Comparison of ENCODE assay signal across 13 cellular contexts in the genomic region with DNA sequence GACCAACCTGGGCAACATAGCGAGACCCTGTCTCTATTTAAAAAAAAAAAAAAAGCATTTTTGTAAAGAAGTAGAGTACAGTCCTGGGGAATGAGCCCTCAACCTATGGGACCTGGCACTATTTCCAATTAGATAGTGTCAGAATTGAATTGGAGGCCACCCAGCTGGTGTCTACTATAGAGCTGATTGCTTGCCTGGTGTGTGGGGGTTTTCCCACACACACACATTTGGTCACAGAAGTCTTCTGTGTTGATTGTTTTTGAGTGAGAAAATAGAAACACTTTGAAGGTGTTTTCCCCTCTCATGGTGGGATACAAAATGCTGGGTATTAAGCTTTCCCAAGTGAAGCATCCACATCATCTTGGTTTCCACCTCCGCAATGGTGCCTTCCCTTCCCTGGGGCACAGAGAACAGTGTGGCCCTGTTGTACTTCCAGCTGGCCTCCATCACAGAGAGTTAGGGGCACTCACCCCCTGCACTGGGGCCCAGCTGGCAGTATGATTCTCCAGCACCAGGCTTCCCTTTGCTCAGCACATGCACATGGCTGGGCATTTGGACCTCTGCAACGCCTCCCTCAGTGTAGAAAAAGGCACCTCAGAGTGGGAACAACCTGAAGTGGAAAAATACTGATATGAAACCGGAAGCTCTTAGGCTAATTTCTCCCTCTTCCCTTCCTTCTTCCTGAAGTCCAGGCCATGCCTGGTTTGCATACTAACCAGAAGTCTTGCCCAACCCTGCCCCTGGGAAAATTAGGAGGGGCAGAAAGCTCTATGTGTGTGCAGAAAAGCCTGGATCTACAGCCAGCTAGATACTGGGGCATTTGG. TPM values are rescaled to one million over a fixed set of nuclear protein-coding genes. Genes with fewer than 3 reads are reported as not detected.
DNase-seq lines count a peak whose midpoint lies in the region; ATAC-seq, FAIRE-seq and TF ChIP-seq lines count a peak whose summit lies in the region.
"Had no signal": no experiment of that assay in that cellular context is flagged by ENCODE, and none has a peak within 500 bp of the region (broad histone marks: within the 10 kb centered on the region; RNA-seq: fewer than 3 reads in every experiment).

No MANE protein-coding gene starts in this region.

- 74% methylated on average over 4 of the region's 4 CpGs for WGBS in A549 (ENCODE audit: missing lambda C conversion rate)
- 80% methylated on average over 1 of the region's 4 CpGs; no CpG with 5 or more reads in 1 of the 2 experiments for WGBS in IMR-90 (ENCODE audit: extremely low coverage in 2 of 2, insufficient read length in 1 of 2), 2 experiments
- 64% methylated on average over 4 of the region's 4 CpGs for WGBS in K562 (ENCODE audit: insufficient coverage, low coverage, missing lambda C conversion rate)
- WGBS in lung, 2 donors = 63 to 75% methylated on average over 4 of the region's 4 CpGs
- 61 to 62% methylated on average over 4 of the region's 4 CpGs for WGBS in aorta, 2 donors

- H3K27me3 ChIP-seq in IMR-90 (ENCODE audit: control insufficient read depth, insufficient read depth, low read length) = no peaks in the 10 kb centered on the region
- H3K27me3 ChIP-seq in K562 (ENCODE audit: control insufficient read depth in 2 of 2, insufficient read depth in 2 of 2, low read length in 2 of 2) = no peaks in the 10 kb centered on the region
- H3K27me3 ChIP-seq in lung (ENCODE audit: control insufficient read depth, insufficient read depth) = no peaks in the 10 kb centered on the region
- H3K27me3 ChIP-seq in aorta (ENCODE audit: control insufficient read depth in 1 of 2, insufficient read depth in 2 of 2, low read length in 1 of 2) = no peaks in the 10 kb centered on the region
- H3K27me3 ChIP-seq: esophagus squamous epithelium had no signal

- intact Hi-C loops in IMR-90 (cut with micrococcal nuclease) (no loop called here), K562 (cut with micrococcal nuclease) (no loop called here), aorta (cut with DNase I) (no loop called here)

- no peak overlapping the region for H3K4me3 ChIP-seq in A549
- no peak overlapping the region for H3K4me3 ChIP-seq in IMR-90 (ENCODE audit: insufficient read depth, low read depth, low read length)
- no peak overlapping the region for H3K4me3 ChIP-seq in K562
- H3K4me3 ChIP-seq in lung = no peak overlapping the region
- H3K4me3 ChIP-seq in aorta (ENCODE audit: low read length in 2 of 2) = no peak overlapping the region
- H3K4me3 ChIP-seq: esophagus squamous epithelium had no signal

- H3K79me2 ChIP-seq in K562 (ENCODE audit: control insufficient read depth, insufficient read depth, low read length) = no peaks in the 10 kb centered on the region

- no peak overlapping the region for H2AFZ ChIP-seq in IMR-90 (replicated peaks; ENCODE audit: low read length, poor library complexity)
- no peak overlapping the region for H2AFZ ChIP-seq in K562 (ENCODE audit: low read depth, low read length)

- H3K14ac ChIP-seq in IMR-90 (replicated peaks; ENCODE audit: low read depth, low read length) = no peak overlapping the region

- H3K4me1 ChIP-seq in A549 = no peaks in the 10 kb centered on the region
- peaks cover 3% of the 10 kb centered on the region; the same call in 1 of the 2 replicates for H3K4me1 ChIP-seq in IMR-90 (ENCODE audit: control insufficient read depth, insufficient read depth, low read length)
- H3K4me1 ChIP-seq in K562 (replicated peaks in 1 of 2; ENCODE audit: control insufficient read depth in 2 of 2, insufficient read depth in 2 of 2, low read length in 2 of 2) = peaks cover 0 to 3% of the 10 kb centered on the region in 2 experiments; a peak in 2 of 5 replicates
- H3K4me1 ChIP-seq in lung (ENCODE audit: control insufficient read depth in 2 of 2, insufficient read depth in 2 of 2, low read length in 2 of 2) = peaks cover 0 to 2% of the 10 kb centered on the region in 2 donors
- no peaks in the 10 kb centered on the region for H3K4me1 ChIP-seq in aorta (ENCODE audit: control insufficient read depth in 1 of 2, insufficient read depth in 2 of 2, low read length in 2 of 2)

- H2BK120ac ChIP-seq in IMR-90 (ENCODE audit: low read depth, low read length) = no peak overlapping the region

- H4K20me1 ChIP-seq in IMR-90 (ENCODE audit: insufficient read depth, low read length) (no peaks in the 10 kb centered on the region; the same call in 1 of the 2 replicates), K562 (replicated peaks; ENCODE audit: control insufficient read depth, insufficient read depth, low read length) (no peaks in the 10 kb centered on the region)

- no peak overlapping the region for H2BK20ac ChIP-seq in IMR-90 (ENCODE audit: low read depth, low read length)

- H3K4me2 ChIP-seq in A549 (no peak overlapping the region), IMR-90 (ENCODE audit: low read depth, low read length) (no peak overlapping the region), K562 (ENCODE audit: insufficient read depth, low read length) (no peak overlapping the region)

- TF ChIP-seq EP300 in A549 (IDR thresholded peaks at IDR 0.05) (no peak), K562 (IDR thresholded peaks at IDR 0.05; ENCODE audit: low read length) (no peak)

- dilution Hi-C loops in IMR-90 (cut with HindIII; ENCODE audit: low sequenced_read_pairs, unreplicated experiment) = no loop called here

- no peak overlapping the region for H3K4ac ChIP-seq in IMR-90 (ENCODE audit: low read depth, low read length)

- no peak for TF ChIP-seq RAD21 in A549 (conservative IDR thresholded peaks at IDR 0.05 in 1 of 2, IDR thresholded peaks at IDR 0.05 in 1 of 2)
- no peak for TF ChIP-seq RAD21 in IMR-90 (IDR thresholded peaks at IDR 0.05; ENCODE audit: low read length)
- TF ChIP-seq RAD21 in K562 (CRISPR knock-in tag; conservative IDR thresholded peaks at IDR 0.05 in 1 of 2, IDR thresholded peaks at IDR 0.05 in 1 of 2) = no peak

- POLR2A ChIA-PET in A549 (lab: Yijun Ruan, JAX) (interaction anchor here (0.9 kb wide), 1 partner anchor 14 kb away, joined by 4 read pairs; no protein-coding TSS in a partner anchor), IMR-90 (lab: Charles Lee; ENCODE audit: unreplicated experiment) (no interaction called here), K562 (lab: Yijun Ruan, JAX) (interaction anchor here (1.0 to 1.3 kb wide), 2 partner anchors 10 to 16 kb away, joined by 5 to 6 read pairs; no protein-coding TSS in a partner anchor)

- no peak for TF ChIP-seq CTCF in A549 (IDR thresholded peaks at IDR 0.05)
- TF ChIP-seq CTCF in IMR-90 (conservative IDR thresholded peaks at IDR 0.05; ENCODE audit: low read depth, low read length) = no peak
- no peak for TF ChIP-seq CTCF in K562 (IDR thresholded peaks at IDR 0.05 in 2 of 3, conservative IDR thresholded peaks at IDR 0.05 in 1 of 3; ENCODE audit: insufficient read depth in 2 of 3, low read depth in 1 of 3, low read length in 3 of 3)
- TF ChIP-seq CTCF in lung (IDR thresholded peaks at IDR 0.05; ENCODE audit: control extremely low read depth, extremely low read depth) = no peak

- H3K27ac ChIP-seq in A549 = no peak overlapping the region
- H3K27ac ChIP-seq in IMR-90 (ENCODE audit: insufficient read depth, low read length) = no peak overlapping the region
- no peak overlapping the region for H3K27ac ChIP-seq in K562 (ENCODE audit: extremely low read depth, low read depth, low read length)
- H3K27ac ChIP-seq in lung (ENCODE audit: low read depth in 1 of 2, low read length in 1 of 2) = peak overlapping the region in 1 of 2 donors; percentile 73
- H3K27ac ChIP-seq in aorta (ENCODE audit: low read depth in 1 of 2, low read length in 2 of 2) = no peak overlapping the region

- in situ Hi-C loops in IMR-90 (cut with MboI; ENCODE audit: low sequenced_read_pairs) = no loop called here
- in situ Hi-C loops in K562 (cut with MboI) = loop anchor here (25.0 kb wide), 1 partner anchor 202 kb away; no protein-coding TSS in a partner anchor

- TF ChIP-seq POLR2A in A549 (IDR thresholded peaks at IDR 0.05; ENCODE audit: low read length) (no peak), IMR-90 (IDR thresholded peaks at IDR 0.05; ENCODE audit: low read depth, low read length) (no peak), K562 (conservative IDR thresholded peaks at IDR 0.05) (no peak)

- no peak overlapping the region for H3K23ac ChIP-seq in IMR-90 (ENCODE audit: low read depth, low read length)

- H2BK15ac ChIP-seq in IMR-90 (ENCODE audit: low read depth, low read length) = no peak overlapping the region

- H3K18ac ChIP-seq in IMR-90 (ENCODE audit: low read depth, low read length) = no peak overlapping the region

- no peak overlapping the region for H3K56ac ChIP-seq in IMR-90 (ENCODE audit: extremely low read depth, insufficient read depth, low read length)

- no peak overlapping the region for H2AK9ac ChIP-seq in IMR-90 (replicated peaks; ENCODE audit: low read depth, low read length, poor library complexity)

- ATAC-seq in A549 (peak; percentile 23 to 30; a peak in 4 of 6 replicates), IMR-90 (ENCODE audit: low read depth) (peak; percentile 82), K562 (no peak; the same call in 2 of the 3 replicates), lung (ENCODE audit: insufficient read depth, low FRiP score) (peak; percentile 68), GM19452 (IDR thresholded peaks at IDR 0.05; ENCODE audit: unreplicated experiment) (no peak), aorta (ENCODE audit: low FRiP score) (no peak), GM21786 (IDR thresholded peaks at IDR 0.05; ENCODE audit: unreplicated experiment) (no peak)

- no peak overlapping the region for H4K8ac ChIP-seq in IMR-90 (ENCODE audit: low read depth in 2 of 2, low read length in 2 of 2)

- no peak overlapping the region for H2BK5ac ChIP-seq in IMR-90 (ENCODE audit: low read depth, low read length, poor library complexity, severe bottlenecking)

- no peak overlapping the region for H2AK5ac ChIP-seq in IMR-90 (ENCODE audit: low read depth, low read length)

- H3K9me1 ChIP-seq in IMR-90 (ENCODE audit: insufficient read depth, low read length) (no peaks in the 10 kb centered on the region), K562 (ENCODE audit: control insufficient read depth, insufficient read depth, low read length) (no peaks in the 10 kb centered on the region)

- H3K79me1 ChIP-seq in IMR-90 (ENCODE audit: low read depth in 1 of 2, low read length in 2 of 2) = no peaks in the 10 kb centered on the region

- H3K9ac ChIP-seq in IMR-90 (ENCODE audit: low read depth, low read length) (no peak overlapping the region), K562 (ENCODE audit: insufficient read depth in 1 of 2, low read depth in 2 of 2, low read length in 2 of 2) (no peak overlapping the region)

- CTCF ChIA-PET in A549 (lab: Yijun Ruan, JAX) (interaction anchor here (0.5 to 12.6 kb wide), 17 partner anchors 10 to 1373 kb away, joined by 3 to 133 read pairs (median 5); a partner anchor contains a TSS), IMR-90 (lab: Yijun Ruan, JAX) (interaction anchor here (0.7 to 1.7 kb wide), 5 partner anchors 9 to 101 kb away, joined by 3 to 8 read pairs (median 4); no protein-coding TSS in a partner anchor), K562 (lab: Yijun Ruan, JAX; ENCODE audit: low intra/inter-chr PET ratio) (interaction anchor here (1.4 kb wide), 1 partner anchor 94 kb away, joined by 3 read pairs; no protein-coding TSS in a partner anchor)

- H3K36me3 ChIP-seq in IMR-90 (ENCODE audit: control insufficient read depth, insufficient read depth, low read length) = peaks cover 33% of the 10 kb centered on the region
- peaks cover 24% of the 10 kb centered on the region; the same call in 2 of the 3 replicates for H3K36me3 ChIP-seq in K562 (ENCODE audit: control insufficient read depth, insufficient read depth, low read length)
- peaks cover 16 to 25% of the 10 kb centered on the region in 2 donors for H3K36me3 ChIP-seq in lung (ENCODE audit: control insufficient read depth in 2 of 2, insufficient read depth in 2 of 2, low read length in 2 of 2)
- H3K36me3 ChIP-seq in aorta (ENCODE audit: control insufficient read depth in 1 of 2, insufficient read depth in 2 of 2, low read length in 1 of 2) = peaks cover 0 to 8% of the 10 kb centered on the region in 2 donors

- no peak overlapping the region for H4K91ac ChIP-seq in IMR-90 (ENCODE audit: insufficient read depth, low read depth, low read length)

- H4K5ac ChIP-seq in IMR-90 (ENCODE audit: low read depth, low read length) = peak overlapping the region; percentile 13; the same call in 1 of the 2 replicates

- H3K9me3 ChIP-seq in A549 (no peaks in the 10 kb centered on the region), IMR-90 (ENCODE audit: control insufficient read depth, insufficient read depth, low read length) (no peaks in the 10 kb centered on the region), K562 (replicated peaks; ENCODE audit: control insufficient read depth, insufficient read depth, low read depth, low read length) (no peaks in the 10 kb centered on the region), lung (ENCODE audit: control insufficient read depth in 2 of 2, insufficient read depth in 1 of 2, low read length in 1 of 2) (no peaks in the 10 kb centered on the region), aorta (ENCODE audit: control insufficient read depth, low read length) (no peaks in the 10 kb centered on the region)
- H3K9me3 ChIP-seq: esophagus squamous epithelium had no signal

- DNase-seq in A549 (ENCODE audit: low read depth in 1 of 2, low spot score in 1 of 2) (no peak), IMR-90 (peak; percentile 40), K562 (ENCODE audit: extremely low read depth in 1 of 4, low spot score in 3 of 4) (no peak), lung (ENCODE audit: low spot score) (peak; percentile 67), aorta (no peak)
- DNase-seq in stimulated activated CD4-positive, alpha-beta T cell treated with anti-CD3 and anti-CD28 coated beads, Interleukin-4, amount 100 ng/mL, for 4 hours = no peak
- DNase-seq: activated CD8-positive, alpha-beta memory T cell treated with anti-CD3 and anti-CD28 coated beads, Interleukin-2, amount 50 U/mL, for 48 hours; C1 segment of cervical spinal cord; esophagus squamous epithelium; NCI-H187 treated with DMSO at 0.1 percent for 48 hours had no signal

- BruUV-seq in IMR-90 (replicated peaks; lab: Mats Ljungman, UMichigan) (no TSS peak), K562 (replicated peaks; lab: Mats Ljungman, UMichigan) (no TSS peak)

- FAIRE-seq in A549 (lab: Jason Lieb, UNC) (no peak), K562 (lab: Jason Lieb, UNC) (no peak)
- FAIRE-seq: HTR-8/SVneo had no signal

RNA-seq across cellular contexts. Expression of a gene that starts 10.7 kb away (rescaled TPM):
- 20.5 and 27.6 TPM in 2 replicates for polyA plus RNA-seq in A549 (2011; rRNA removed)
- polyA plus RNA-seq in A549 (2012; cell fraction: cytosol; rRNA removed) = 61.3 and 70.0 TPM in 2 replicates
- polyA plus RNA-seq in A549 (2012; cell fraction: nucleus; rRNA removed) = 218 and 281 TPM in 2 replicates
- polyA plus RNA-seq in A549 (2017; fragmentation: RNase III; extraction: RNeasy Plus Mini Kit Qiagen cat#74134 plus additional on column Dnase treatment) = 35.7 to 63.6 TPM (median 36.6 TPM) in 3 replicates
- 16.0 and 17.9 TPM in 2 replicates for polyA minus RNA-seq in A549 (2011; rRNA and poly(A)+ RNA removed)
- total RNA-seq in IMR-90 (2012; rRNA removed) = 16.1 TPM in 2 replicates
- polyA plus RNA-seq in IMR-90 (2012; rRNA removed) = 32.3 and 34.7 TPM in 2 replicates
- polyA plus RNA-seq in IMR-90 (2012; cell fraction: cytosol; rRNA removed) = 27.9 and 40.3 TPM in 2 replicates
- 81.8 and 143 TPM in 2 replicates for polyA plus RNA-seq in IMR-90 (2012; cell fraction: nucleus; rRNA removed; ENCODE audit: low replicate concordance)
- 20.7 and 56.0 TPM in 2 replicates for total RNA-seq in K562 (2011; cell fraction: chromatin; rRNA removed; ENCODE audit: low replicate concordance)
- 26.2 and 30.9 TPM in 2 replicates for total RNA-seq in K562 (2011; cell fraction: nucleolus; rRNA removed)
- total RNA-seq in K562 (2011; cell fraction: nucleoplasm; rRNA removed) = 16.3 and 26.1 TPM in 2 replicates
- total RNA-seq in K562 (2014; rRNA removed) = 14.7 and 19.3 TPM in 2 replicates
- total RNA-seq in K562 (2014; rRNA removed; fragmentation: Illumina TruSeq; extraction: Trizol) = 5.7 and 6.0 TPM in 2 replicates
- total RNA-seq in K562 (2015; rRNA removed; fragmentation: Illumina TruSeq; extraction: Trizol) = 4.2 and 5.3 TPM in 2 replicates
- 20.3 and 20.6 TPM in 2 replicates for total RNA-seq in K562 (2021)
- polyA plus RNA-seq in K562 (2011; rRNA removed) = 7.9 and 9.7 TPM in 2 replicates
- polyA plus RNA-seq in K562 (2011; cell fraction: cytosol; rRNA removed) = 5.8 and 10.1 TPM in 2 replicates
- 29.8 and 52.6 TPM in 2 replicates for polyA plus RNA-seq in K562 (2011; cell fraction: nucleus; rRNA removed)
- polyA plus RNA-seq in K562 (2012) = 13.9 and 31.5 TPM in 2 replicates
- polyA plus RNA-seq in K562 (2014; fragmentation: Illumina TruSeq; extraction: Trizol) = 9.4 and 11.4 TPM in 2 replicates
- under 1 TPM; 0.07 to 0.11 TPM for polyA plus RNA-seq in K562 (2014; fragmentation: Nextera tagmentation; extraction: Ambion mirVana)
- polyA plus RNA-seq in K562 (2014; rRNA removed) = 12.2 and 15.3 TPM in 2 replicates
- 4.3 and 4.6 TPM in 2 replicates for polyA minus RNA-seq in K562 (2011; rRNA and poly(A)+ RNA removed)
- polyA minus RNA-seq in K562 (2011; cell fraction: cytosol; rRNA and poly(A)+ RNA removed) = 6.4 and 11.0 TPM in 2 replicates
- polyA minus RNA-seq in K562 (2011; cell fraction: nucleus; rRNA and poly(A)+ RNA removed) = 8.2 and 8.8 TPM in 2 replicates
- total RNA-seq in lung = 10 to 100 TPM; 48.2 to 52.8 TPM
- polyA plus RNA-seq in lung = 100 to 1,000 TPM in 1 of 2 donors, 10 to 100 TPM in 1; 34.6 to 114 TPM
- total RNA-seq in aorta = 10 to 100 TPM; 48.4 to 63.3 TPM
- polyA plus RNA-seq in aorta = 10 to 100 TPM in 1 of 2 donors, 1 to 10 TPM in 1; 9.8 to 43.4 TPM

RNA-seq across cellular contexts. Expression of a gene that starts 33.8 kb away (rescaled TPM):
- polyA plus RNA-seq in A549 (2011; rRNA removed) = 0.14 and 0.19 TPM in 2 replicates
- polyA plus RNA-seq in A549 (2012; cell fraction: cytosol; rRNA removed) = 0.28 and 0.54 TPM in 2 replicates
- 0.45 and 0.83 TPM in 2 replicates for polyA plus RNA-seq in A549 (2012; cell fraction: nucleus; rRNA removed)
- 0.42 to 0.75 TPM (median 0.70 TPM) in 3 replicates for polyA plus RNA-seq in A549 (2017; fragmentation: RNase III; extraction: RNeasy Plus Mini Kit Qiagen cat#74134 plus additional on column Dnase treatment)
- 0.15 and 0.66 TPM in 2 replicates for polyA minus RNA-seq in A549 (2011; rRNA and poly(A)+ RNA removed)
- total RNA-seq in IMR-90 (2012; rRNA removed) = 1.4 and 2.0 TPM in 2 replicates
- polyA plus RNA-seq in IMR-90 (2012; rRNA removed) = 4.4 and 5.8 TPM in 2 replicates
- polyA plus RNA-seq in IMR-90 (2012; cell fraction: cytosol; rRNA removed) = 2.1 and 6.4 TPM in 2 replicates
- polyA plus RNA-seq in IMR-90 (2012; cell fraction: nucleus; rRNA removed; ENCODE audit: low replicate concordance) = 6.6 and 10.9 TPM in 2 replicates
- total RNA-seq in K562 (2011; cell fraction: chromatin; rRNA removed; ENCODE audit: low replicate concordance) = 2.6 and 10.1 TPM in 2 replicates
- 6.1 and 10.2 TPM in 2 replicates for total RNA-seq in K562 (2011; cell fraction: nucleolus; rRNA removed)
- total RNA-seq in K562 (2011; cell fraction: nucleoplasm; rRNA removed) = 3.3 and 4.3 TPM in 2 replicates
- 0.54 and 1.1 TPM in 2 replicates for total RNA-seq in K562 (2014; rRNA removed)
- total RNA-seq in K562 (2014; rRNA removed; fragmentation: Illumina TruSeq; extraction: Trizol) = 0.10 and 0.11 TPM in 2 replicates
- total RNA-seq in K562 (2015; rRNA removed; fragmentation: Illumina TruSeq; extraction: Trizol) = 0.54 and 0.60 TPM in 2 replicates
- total RNA-seq in K562 (2021) = 1.5 and 1.7 TPM in 2 replicates
- polyA plus RNA-seq in K562 (2011; rRNA removed) = 0.89 and 1.6 TPM in 2 replicates
- polyA plus RNA-seq in K562 (2011; cell fraction: cytosol; rRNA removed) = 1.2 and 3.0 TPM in 2 replicates
- 7.0 and 9.6 TPM in 2 replicates for polyA plus RNA-seq in K562 (2011; cell fraction: nucleus; rRNA removed)
- polyA plus RNA-seq in K562 (2012) = 3.4 TPM in 2 replicates
- 0.40 and 0.64 TPM in 2 replicates for polyA plus RNA-seq in K562 (2014; fragmentation: Illumina TruSeq; extraction: Trizol)
- polyA plus RNA-seq in K562 (2014; fragmentation: Nextera tagmentation; extraction: Ambion mirVana) = not detected
- 0.89 and 1.5 TPM in 2 replicates for polyA plus RNA-seq in K562 (2014; rRNA removed)
- 0.06 and 0.49 TPM in 2 replicates for polyA minus RNA-seq in K562 (2011; rRNA and poly(A)+ RNA removed)
- polyA minus RNA-seq in K562 (2011; cell fraction: cytosol; rRNA and poly(A)+ RNA removed) = 0.76 and 1.8 TPM in 2 replicates
- 2.7 and 3.5 TPM in 2 replicates for polyA minus RNA-seq in K562 (2011; cell fraction: nucleus; rRNA and poly(A)+ RNA removed)
- total RNA-seq in lung = 1 to 10 TPM; 4.6 to 5.3 TPM
- 1 to 10 TPM; 1.1 to 1.9 TPM for polyA plus RNA-seq in lung
- 1 to 10 TPM in 1 of 2 donors, under 1 TPM in 1; 0.16 to 1.4 TPM for total RNA-seq in aorta
- polyA plus RNA-seq in aorta = under 1 TPM; 0.25 to 0.33 TPM

RNA-seq across cellular contexts. Expression of a gene that starts 35.8 kb away (rescaled TPM):
- 3.7 and 4.8 TPM in 2 replicates for polyA plus RNA-seq in A549 (2011; rRNA removed)
- 15.0 and 18.4 TPM in 2 replicates for polyA plus RNA-seq in A549 (2012; cell fraction: cytosol; rRNA removed)
- 29.5 and 44.2 TPM in 2 replicates for polyA plus RNA-seq in A549 (2012; cell fraction: nucleus; rRNA removed)
- polyA plus RNA-seq in A549 (2017; fragmentation: RNase III; extraction: RNeasy Plus Mini Kit Qiagen cat#74134 plus additional on column Dnase treatment) = 8.7 to 10.4 TPM (median 9.4 TPM) in 3 replicates
- 2.8 and 3.2 TPM in 2 replicates for polyA minus RNA-seq in A549 (2011; rRNA and poly(A)+ RNA removed)
- 2.5 and 3.0 TPM in 2 replicates for total RNA-seq in IMR-90 (2012; rRNA removed)
- polyA plus RNA-seq in IMR-90 (2012; rRNA removed) = 8.4 and 13.6 TPM in 2 replicates
- 18.3 and 20.0 TPM in 2 replicates for polyA plus RNA-seq in IMR-90 (2012; cell fraction: cytosol; rRNA removed)
- 23.1 and 53.1 TPM in 2 replicates for polyA plus RNA-seq in IMR-90 (2012; cell fraction: nucleus; rRNA removed; ENCODE audit: low replicate concordance)
- 2.1 and 10.9 TPM in 2 replicates for total RNA-seq in K562 (2011; cell fraction: chromatin; rRNA removed; ENCODE audit: low replicate concordance)
- 16.8 and 21.0 TPM in 2 replicates for total RNA-seq in K562 (2011; cell fraction: nucleolus; rRNA removed)
- total RNA-seq in K562 (2011; cell fraction: nucleoplasm; rRNA removed) = 6.7 and 7.4 TPM in 2 replicates
- total RNA-seq in K562 (2014; rRNA removed) = 25.8 and 27.4 TPM in 2 replicates
- total RNA-seq in K562 (2014; rRNA removed; fragmentation: Illumina TruSeq; extraction: Trizol) = 0.80 and 1.2 TPM in 2 replicates
- total RNA-seq in K562 (2015; rRNA removed; fragmentation: Illumina TruSeq; extraction: Trizol) = 4.1 and 4.5 TPM in 2 replicates
- total RNA-seq in K562 (2021) = 19.5 and 25.4 TPM in 2 replicates
- polyA plus RNA-seq in K562 (2011; rRNA removed) = 3.5 and 5.6 TPM in 2 replicates
- 10.9 and 32.1 TPM in 2 replicates for polyA plus RNA-seq in K562 (2011; cell fraction: cytosol; rRNA removed)
- polyA plus RNA-seq in K562 (2011; cell fraction: nucleus; rRNA removed) = 29.9 and 52.2 TPM in 2 replicates
- polyA plus RNA-seq in K562 (2012) = 9.6 and 16.4 TPM in 2 replicates
- 1.4 and 3.1 TPM in 2 replicates for polyA plus RNA-seq in K562 (2014; fragmentation: Illumina TruSeq; extraction: Trizol)
- under 1 TPM; 0.08 to 0.31 TPM for polyA plus RNA-seq in K562 (2014; fragmentation: Nextera tagmentation; extraction: Ambion mirVana)
- 24.0 and 25.9 TPM in 2 replicates for polyA plus RNA-seq in K562 (2014; rRNA removed)
- 0.49 and 0.72 TPM in 2 replicates for polyA minus RNA-seq in K562 (2011; rRNA and poly(A)+ RNA removed)
- polyA minus RNA-seq in K562 (2011; cell fraction: cytosol; rRNA and poly(A)+ RNA removed) = 2.8 and 7.2 TPM in 2 replicates
- 5.5 and 7.0 TPM in 2 replicates for polyA minus RNA-seq in K562 (2011; cell fraction: nucleus; rRNA and poly(A)+ RNA removed)
- 10 to 100 TPM in 1 of 2 donors, 1 to 10 TPM in 1; 9.4 to 23.6 TPM for total RNA-seq in lung
- 10 to 100 TPM; 13.7 to 40.4 TPM for polyA plus RNA-seq in lung
- 10 to 100 TPM in 1 of 2 donors, 1 to 10 TPM in 1; 8.7 to 12.1 TPM for total RNA-seq in aorta
- 10 to 100 TPM in 1 of 2 donors, 1 to 10 TPM in 1; 7.0 to 30.5 TPM for polyA plus RNA-seq in aorta

RNA-seq across cellular contexts. Expression of a gene that starts 47.6 kb away (rescaled TPM):
- 42.5 and 43.7 TPM in 2 replicates for polyA plus RNA-seq in A549 (2011; rRNA removed)
- 58.5 and 59.9 TPM in 2 replicates for polyA plus RNA-seq in A549 (2012; cell fraction: cytosol; rRNA removed)
- polyA plus RNA-seq in A549 (2012; cell fraction: nucleus; rRNA removed) = 74.7 and 75.8 TPM in 2 replicates
- polyA plus RNA-seq in A549 (2017; fragmentation: RNase III; extraction: RNeasy Plus Mini Kit Qiagen cat#74134 plus additional on column Dnase treatment) = 52.1 to 69.3 TPM (median 67.4 TPM) in 3 replicates
- 28.0 and 34.8 TPM in 2 replicates for polyA minus RNA-seq in A549 (2011; rRNA and poly(A)+ RNA removed)
- total RNA-seq in IMR-90 (2012; rRNA removed) = 43.6 and 55.7 TPM in 2 replicates
- polyA plus RNA-seq in IMR-90 (2012; rRNA removed) = 84.9 and 87.6 TPM in 2 replicates
- 81.3 and 97.7 TPM in 2 replicates for polyA plus RNA-seq in IMR-90 (2012; cell fraction: cytosol; rRNA removed)
- polyA plus RNA-seq in IMR-90 (2012; cell fraction: nucleus; rRNA removed; ENCODE audit: low replicate concordance) = 105 and 123 TPM in 2 replicates
- 16.7 and 39.3 TPM in 2 replicates for total RNA-seq in K562 (2011; cell fraction: chromatin; rRNA removed; ENCODE audit: low replicate concordance)
- 30.3 and 31.5 TPM in 2 replicates for total RNA-seq in K562 (2011; cell fraction: nucleolus; rRNA removed)
- 14.4 and 24.2 TPM in 2 replicates for total RNA-seq in K562 (2011; cell fraction: nucleoplasm; rRNA removed)
- total RNA-seq in K562 (2014; rRNA removed) = 35.9 and 37.0 TPM in 2 replicates
- 13.5 and 17.8 TPM in 2 replicates for total RNA-seq in K562 (2014; rRNA removed; fragmentation: Illumina TruSeq; extraction: Trizol)
- total RNA-seq in K562 (2015; rRNA removed; fragmentation: Illumina TruSeq; extraction: Trizol) = 19.9 and 21.0 TPM in 2 replicates
- 36.0 and 40.1 TPM in 2 replicates for total RNA-seq in K562 (2021)
- polyA plus RNA-seq in K562 (2011; rRNA removed) = 27.4 and 34.9 TPM in 2 replicates
- 53.4 and 65.7 TPM in 2 replicates for polyA plus RNA-seq in K562 (2011; cell fraction: cytosol; rRNA removed)
- 66.8 and 81.1 TPM in 2 replicates for polyA plus RNA-seq in K562 (2011; cell fraction: nucleus; rRNA removed)
- 33.8 and 48.3 TPM in 2 replicates for polyA plus RNA-seq in K562 (2012)
- 44.5 and 48.9 TPM in 2 replicates for polyA plus RNA-seq in K562 (2014; fragmentation: Illumina TruSeq; extraction: Trizol)
- polyA plus RNA-seq in K562 (2014; fragmentation: Nextera tagmentation; extraction: Ambion mirVana) = 10 to 100 TPM in 1 of 2 experiments, 1 to 10 TPM in 1; 8.5 to 17.0 TPM
- polyA plus RNA-seq in K562 (2014; rRNA removed) = 45.6 and 48.3 TPM in 2 replicates
- polyA minus RNA-seq in K562 (2011; rRNA and poly(A)+ RNA removed) = 9.5 TPM in 2 replicates
- polyA minus RNA-seq in K562 (2011; cell fraction: cytosol; rRNA and poly(A)+ RNA removed) = 22.7 and 24.0 TPM in 2 replicates
- 7.7 and 8.6 TPM in 2 replicates for polyA minus RNA-seq in K562 (2011; cell fraction: nucleus; rRNA and poly(A)+ RNA removed)
- 10 to 100 TPM; 33.4 to 46.0 TPM for total RNA-seq in lung
- 10 to 100 TPM; 42.1 to 63.8 TPM for polyA plus RNA-seq in lung
- 10 to 100 TPM; 40.6 to 48.2 TPM for total RNA-seq in aorta
- polyA plus RNA-seq in aorta = 10 to 100 TPM; 55.3 to 80.2 TPM

Comparison
In these comparisons a context has a peak if more than half of its experiments do, and no peak if none do; other contexts are left out.
1. ATAC-seq: peak in A549 (2 of 2), IMR-90 (single experiment) and lung (single experiment); none in K562 (single experiment), GM19452 (single experiment), aorta (single experiment) and GM21786 (single experiment).
2. DNase-seq: peak in IMR-90 (single experiment) and lung (single experiment); none in A549 (0 of 2), K562 (0 of 4), stimulated activated CD4-positive, alpha-beta T cell treated with anti-CD3 and anti-CD28 coated beads, Interleukin-4, amount 100 ng/mL, for 4 hours (0 of 2) and aorta (0 of 2).